1 cellular context compared by ENCODE assay signal in the genomic region with DNA sequence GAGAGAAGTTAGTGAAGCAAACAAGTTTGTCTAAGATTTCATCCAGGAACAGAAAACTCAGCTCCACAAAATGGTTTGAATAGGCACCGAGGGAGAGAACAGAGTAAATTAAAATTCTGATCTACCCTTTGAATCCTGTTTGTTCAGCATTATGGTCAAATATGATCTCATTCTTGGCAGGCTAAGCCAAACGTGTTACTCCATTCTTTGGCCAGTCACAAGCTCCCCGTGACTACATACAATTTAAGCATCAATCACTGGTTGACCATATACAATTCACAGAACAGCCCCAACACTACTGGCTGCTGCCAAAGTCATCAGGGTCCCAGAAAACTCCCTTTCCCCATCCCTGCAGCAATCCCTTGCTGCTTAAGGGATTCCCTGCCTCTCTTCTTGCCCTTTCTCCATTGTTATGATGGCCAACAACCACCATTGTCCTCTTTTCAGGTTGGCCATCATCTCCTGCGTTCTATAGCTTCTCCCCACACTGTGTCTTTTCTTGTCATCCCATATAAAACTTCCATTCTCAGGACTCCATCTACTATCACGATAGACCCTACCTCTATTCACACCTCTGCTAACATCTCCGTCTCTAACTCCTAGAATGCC.
A peak's percentile ranks its signal among the peaks of the same experiment; 100 is the strongest.
TF ChIP-seq lines count a peak whose summit lies in the region.

No MANE protein-coding gene starts in this region.

TF ChIP-seq in IMR-90, 13 proteins besides CTCF, POLR2A, EP300 and RAD21 (continued from another document):
- TF ChIP-seq, protein P1, sequence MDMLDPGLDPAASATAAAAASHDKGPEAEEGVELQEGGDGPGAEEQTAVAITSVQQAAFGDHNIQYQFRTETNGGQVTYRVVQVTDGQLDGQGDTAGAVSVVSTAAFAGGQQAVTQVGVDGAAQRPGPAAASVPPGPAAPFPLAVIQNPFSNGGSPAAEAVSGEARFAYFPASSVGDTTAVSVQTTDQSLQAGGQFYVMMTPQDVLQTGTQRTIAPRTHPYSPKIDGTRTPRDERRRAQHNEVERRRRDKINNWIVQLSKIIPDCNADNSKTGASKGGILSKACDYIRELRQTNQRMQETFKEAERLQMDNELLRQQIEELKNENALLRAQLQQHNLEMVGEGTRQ (IDR thresholded peaks at IDR 0.05; ENCODE audit: low read depth, low read length) = peak; percentile 50; the same call in 1 of the 2 replicates
- TF ChIP-seq, protein P2, sequence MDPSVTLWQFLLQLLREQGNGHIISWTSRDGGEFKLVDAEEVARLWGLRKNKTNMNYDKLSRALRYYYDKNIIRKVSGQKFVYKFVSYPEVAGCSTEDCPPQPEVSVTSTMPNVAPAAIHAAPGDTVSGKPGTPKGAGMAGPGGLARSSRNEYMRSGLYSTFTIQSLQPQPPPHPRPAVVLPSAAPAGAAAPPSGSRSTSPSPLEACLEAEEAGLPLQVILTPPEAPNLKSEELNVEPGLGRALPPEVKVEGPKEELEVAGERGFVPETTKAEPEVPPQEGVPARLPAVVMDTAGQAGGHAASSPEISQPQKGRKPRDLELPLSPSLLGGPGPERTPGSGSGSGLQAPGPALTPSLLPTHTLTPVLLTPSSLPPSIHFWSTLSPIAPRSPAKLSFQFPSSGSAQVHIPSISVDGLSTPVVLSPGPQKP (IDR thresholded peaks at IDR 0.05; ENCODE audit: borderline replicate concordance, low read depth, low read length) = no peak
- TF ChIP-seq FOS (IDR thresholded peaks at IDR 0.05; ENCODE audit: low read depth, low read length) = no peak
- TF ChIP-seq MXI1 (IDR thresholded peaks at IDR 0.05; ENCODE audit: borderline replicate concordance, low read depth, low read length) = no peak
- peak; percentile 80 for TF ChIP-seq BHLHE40 (IDR thresholded peaks at IDR 0.05; ENCODE audit: low read depth, low read length)
- peak; percentile 53 for TF ChIP-seq CEBPB (IDR thresholded peaks at IDR 0.05; ENCODE audit: low read depth, low read length)
- TF ChIP-seq RCOR1 (IDR thresholded peaks at IDR 0.05; ENCODE audit: insufficient replicate concordance, low read length) = no peak
- no peak for TF ChIP-seq MAZ (IDR thresholded peaks at IDR 0.05; ENCODE audit: borderline replicate concordance, low read depth, low read length)
